Comparison of ENCODE assay signal across 27 cellular contexts in the genomic region with DNA sequence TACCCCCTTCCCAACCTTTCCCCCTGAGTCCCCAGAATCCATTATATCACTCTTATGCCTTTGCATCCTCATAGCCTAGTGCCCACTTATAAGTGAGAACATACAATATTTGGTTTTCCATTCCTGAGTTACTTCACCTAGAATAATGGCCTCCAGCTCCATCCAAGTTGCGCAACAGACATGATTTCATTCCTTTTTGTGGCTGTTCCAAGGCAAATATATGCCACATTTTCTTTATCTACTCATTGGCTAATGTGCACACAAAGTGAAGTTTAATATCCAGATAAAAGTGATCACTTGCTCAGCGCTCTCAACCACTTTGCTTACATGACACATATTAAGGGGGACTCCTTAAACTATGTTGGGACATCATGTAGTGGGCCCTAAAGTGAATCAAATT.
DNase-seq lines count a peak whose midpoint lies in the region; ATAC-seq, FAIRE-seq and TF ChIP-seq lines count a peak whose summit lies in the region.
"Had no signal": no experiment of that assay in that cellular context is flagged by ENCODE, and none has a peak within 500 bp of the region (broad histone marks: within the 10 kb centered on the region; RNA-seq: fewer than 3 reads in every experiment).

No MANE protein-coding gene starts in this region.

- no peaks in the 10 kb centered on the region for H3K27me3 Mint-ChIP-seq in astrocyte (ENCODE audit: low read depth, unreplicated experiment)
- H3K27me3 Mint-ChIP-seq: central memory CD8-positive, alpha-beta T cell; progenitor cell of endocrine pancreas; type B pancreatic cell had no signal

- H3K27ac ChIP-seq in HEK293 (ENCODE audit: extremely low read depth, low read depth, low read length), result no peak overlapping the region
- no peak overlapping the region for H3K27ac ChIP-seq in astrocyte (ENCODE audit: low read depth, low read length)
- no peak overlapping the region for H3K27ac ChIP-seq in right lobe of liver
- H3K27ac ChIP-seq: heart left ventricle, skin epidermis had no signal

- H3K79me2 ChIP-seq in astrocyte (ENCODE audit: insufficient read depth, low read length), result no peaks in the 10 kb centered on the region

- TF ChIP-seq POLR2A in right lobe of liver (IDR thresholded peaks at IDR 0.05), result no peak

- TF ChIP-seq CTCF in HEK293 (tag by site-specific recombination; IDR thresholded peaks at IDR 0.05), result no peak
- TF ChIP-seq CTCF in astrocyte (IDR thresholded peaks at IDR 0.05; ENCODE audit: insufficient read depth, low read depth, low read length), result no peak
- no peak for TF ChIP-seq CTCF in right lobe of liver (IDR thresholded peaks at IDR 0.05)

- peak; percentile 55 to 91 (median 86) for ATAC-seq in right lobe of liver
- ATAC-seq in HG03521 (IDR thresholded peaks at IDR 0.05; ENCODE audit: unreplicated experiment), result no peak
- ATAC-seq: heart left ventricle had no signal

- H3K4me1 ChIP-seq in HEK293 (ENCODE audit: control insufficient read depth, insufficient read depth, low read length) (no peaks in the 10 kb centered on the region), astrocyte (ENCODE audit: insufficient read depth, low read length) (no peaks in the 10 kb centered on the region), right lobe of liver (peaks cover 0 to 12% (median 0%) of the 10 kb centered on the region in 4 donors)
- H3K4me1 ChIP-seq: BE2C, heart left ventricle had no signal

- CTCF ChIA-PET in HEK293 (lab: Yijun Ruan, JAX), result no interaction called here

- WGBS in right lobe of liver (ENCODE audit: insufficient coverage, low coverage, low lambda C conversion rate, missing lambda C conversion rate), result 54% methylated on average over 2 of the region's 2 CpGs

- H4K20me1 ChIP-seq in astrocyte (ENCODE audit: insufficient read depth, low read length), result no peaks in the 10 kb centered on the region

- H3K9me3 ChIP-seq in HEK293 (ENCODE audit: control insufficient read depth, insufficient read depth, low read depth, low read length) (no peaks in the 10 kb centered on the region), astrocyte (ENCODE audit: insufficient read depth, low read depth, low read length) (no peaks in the 10 kb centered on the region), right lobe of liver (no peaks in the 10 kb centered on the region)
- H3K9me3 ChIP-seq: BE2C, heart left ventricle had no signal

- H3K4me1 Mint-ChIP-seq in astrocyte (ENCODE audit: low read depth, unreplicated experiment), result no peaks in the 10 kb centered on the region
- H3K4me1 Mint-ChIP-seq: central memory CD8-positive, alpha-beta T cell had no signal

- no peak overlapping the region for H3K4me3 ChIP-seq in HEK293 (ENCODE audit: low read depth, low read length)
- H3K4me3 ChIP-seq in astrocyte (ENCODE audit: insufficient read depth, low read depth, low read length), result no peak overlapping the region
- H3K4me3 ChIP-seq in right lobe of liver, result no peak overlapping the region
- H3K4me3 ChIP-seq: heart left ventricle, skin epidermis had no signal

- H3K27me3 ChIP-seq in astrocyte (ENCODE audit: insufficient read depth, low read length) (no peaks in the 10 kb centered on the region), right lobe of liver (no peaks in the 10 kb centered on the region)
- H3K27me3 ChIP-seq: BE2C, heart left ventricle had no signal

- no peak overlapping the region for H3K27ac Mint-ChIP-seq in astrocyte (ENCODE audit: unreplicated experiment)
- H3K27ac Mint-ChIP-seq: activated naive CD4-positive, alpha-beta T cell treated with anti-CD3 and anti-CD28 coated beads for 36 hours; type B pancreatic cell had no signal

- peaks cover 2% of the 10 kb centered on the region for H3K36me3 Mint-ChIP-seq in astrocyte (ENCODE audit: low read depth, unreplicated experiment)

- H3K36me3 ChIP-seq in HEK293 (ENCODE audit: control insufficient read depth in 2 of 2, insufficient read depth in 1 of 2, low read length in 2 of 2), result no peaks in the 10 kb centered on the region
- H3K36me3 ChIP-seq in astrocyte (ENCODE audit: insufficient read depth, low read length), result no peaks in the 10 kb centered on the region
- no peaks in the 10 kb centered on the region for H3K36me3 ChIP-seq in right lobe of liver
- H3K36me3 ChIP-seq: BE2C, heart left ventricle had no signal

- H3K9ac ChIP-seq in astrocyte (ENCODE audit: low read length), result no peak overlapping the region

- DNase-seq in astrocyte (ENCODE audit: low read depth) (peak; percentile 41), fibroblast of gingiva (ENCODE audit: low read depth) (peak; percentile 16), right lobe of liver (no peak), T-helper 9 cell (no peak), SKM-1 (lab: John Stamatoyannopoulos, UW; ENCODE audit: unreplicated experiment) (no peak)
- no peak for DNase-seq in activated CD4-positive, alpha-beta T cell treated with anti-CD3 and anti-CD28 coated beads, Interleukin-2, amount 50 U/mL, for 4 hours
- DNase-seq: activated CD4-positive, alpha-beta T cell treated with anti-CD3 and anti-CD28 coated beads, Interleukin-2, amount 50 U/mL, for 48 hours; amygdala; BE2C; heart left ventricle; mesendoderm; NCI-H1436; NCI-H446; NCI-H82; RPMI8226; stimulated activated CD8-positive, alpha-beta memory T cell treated with anti-CD3 and anti-CD28 coated beads, Interleukin-4, amount 100 ng/mL, for 48 hours had no signal

- no peak overlapping the region for H3K4me2 ChIP-seq in astrocyte (ENCODE audit: low read length)

- intact Hi-C loops in right lobe of liver (cut with DNase I), result no loop called here

- no peak overlapping the region for H3K4me3 Mint-ChIP-seq in astrocyte (ENCODE audit: unreplicated experiment)
- H3K4me3 Mint-ChIP-seq: activated naive CD4-positive, alpha-beta T cell treated with anti-CD3 and anti-CD28 coated beads for 36 hours; central memory CD8-positive, alpha-beta T cell; type B pancreatic cell had no signal

- POLR2A ChIA-PET in HEK293 (lab: Yijun Ruan, JAX), result no interaction called here

- no peak for FAIRE-seq in astrocyte (lab: Jason Lieb, UNC)
- FAIRE-seq: endometrium, GM12892, H54, TTC549 had no signal

- no peaks in the 10 kb centered on the region for H3K9me3 Mint-ChIP-seq in astrocyte (ENCODE audit: unreplicated experiment)
- H3K9me3 Mint-ChIP-seq: central memory CD8-positive, alpha-beta T cell; type B pancreatic cell had no signal

- H2AFZ ChIP-seq in astrocyte (ENCODE audit: low read depth, low read length), result no peak overlapping the region

TF ChIP-seq in HEK293, 187 proteins besides CTCF, POLR2A, EP300 and RAD21 (continues in another document):
- no peak for TF ChIP-seq ZBTB20 (tag by site-specific recombination; IDR thresholded peaks at IDR 0.05)
- peak; percentile 80 for TF ChIP-seq ZNF692 (tag by site-specific recombination; IDR thresholded peaks at IDR 0.05)
- no peak for TF ChIP-seq SCRT2 (tag by site-specific recombination; IDR thresholded peaks at IDR 0.05)
- TF ChIP-seq ZSCAN16 (tag by site-specific recombination; IDR thresholded peaks at IDR 0.05), result no peak
- TF ChIP-seq, protein P1, sequence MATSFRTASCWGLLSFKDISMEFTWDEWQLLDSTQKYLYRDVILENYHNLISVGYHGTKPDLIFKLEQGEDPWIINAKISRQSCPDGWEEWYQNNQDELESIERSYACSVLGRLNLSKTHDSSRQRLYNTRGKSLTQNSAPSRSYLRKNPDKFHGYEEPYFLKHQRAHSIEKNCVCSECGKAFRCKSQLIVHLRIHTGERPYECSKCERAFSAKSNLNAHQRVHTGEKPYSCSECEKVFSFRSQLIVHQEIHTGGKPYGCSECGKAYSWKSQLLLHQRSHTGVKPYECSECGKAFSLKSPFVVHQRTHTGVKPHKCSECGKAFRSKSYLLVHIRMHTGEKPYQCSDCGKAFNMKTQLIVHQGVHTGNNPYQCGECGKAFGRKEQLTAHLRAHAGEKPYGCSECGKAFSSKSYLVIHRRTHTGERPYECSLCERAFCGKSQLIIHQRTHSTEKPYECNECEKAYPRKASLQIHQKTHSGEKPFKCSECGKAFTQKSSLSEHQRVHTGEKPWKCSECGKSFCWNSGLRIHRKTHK (tag by site-specific recombination; IDR thresholded peaks at IDR 0.05), result no peak

Comparison
In these comparisons a context has a peak if more than half of its experiments do, and no peak if none do; other contexts are left out.
1. DNase-seq: peak in astrocyte (single experiment) and fibroblast of gingiva (single experiment); none in right lobe of liver (0 of 3), T-helper 9 cell (single experiment), activated CD4-positive, alpha-beta T cell treated with anti-CD3 and anti-CD28 coated beads, Interleukin-2, amount 50 U/mL, for 4 hours (0 of 2) and SKM-1 (single experiment).